Comparison of ENCODE assay signal across 27 cellular contexts in the genomic region with DNA sequence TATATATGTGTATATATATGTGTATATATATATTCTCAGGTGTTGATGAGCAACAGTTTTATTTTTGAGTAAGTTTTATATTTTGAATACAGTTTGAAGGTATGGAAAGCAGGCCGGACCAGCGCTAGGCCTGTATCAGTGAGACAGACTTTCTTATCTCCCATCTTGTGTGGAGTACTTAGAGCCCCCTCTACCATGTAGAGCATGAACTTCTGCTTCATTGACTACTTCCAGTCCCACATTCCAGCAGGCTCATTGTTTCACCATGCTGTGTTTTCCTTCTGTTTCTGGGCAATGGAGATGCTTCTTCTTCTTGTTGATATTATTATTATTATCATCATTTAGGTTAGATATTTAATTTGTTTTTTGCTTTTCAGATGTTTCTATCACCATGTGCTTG.
"Had no signal": no experiment of that assay in that cellular context is flagged by ENCODE, and none has a peak within 500 bp of the region (broad histone marks: within the 10 kb centered on the region; RNA-seq: fewer than 3 reads in every experiment).

No MANE protein-coding gene starts in this region.

- H3K4me1 ChIP-seq: ascending aorta, breast epithelium, colonic mucosa, foreskin keratinocyte had no signal

- ATAC-seq: activated naive CD4-positive, alpha-beta T cell treated with anti-CD3 and anti-CD28 coated beads, Interleukin-2, amount 50 U/mL, for 72 hours; activated T-cell treated with anti-CD3 and anti-CD28 coated beads, Interleukin-2, amount 50 U/mL, for 72 hours; foreskin keratinocyte; gastroesophageal sphincter had no signal

- H3K4me1 Mint-ChIP-seq: activated CD4-positive, alpha-beta memory T cell treated with anti-CD3 and anti-CD28 coated beads, Interleukin-2, amount 10 ng/mL, durations not matched to agents 7 days and 5 days; activated CD4-positive, alpha-beta T cell treated with anti-CD3 and anti-CD28 coated beads, Interleukin-2, amount 10 ng/mL, durations not matched to agents 7 days and 5 days; activated naive CD4-positive, alpha-beta T cell treated with anti-CD3 and anti-CD28 coated beads, Interleukin-2, amount 10 ng/mL, durations not matched to agents 7 days and 5 days; activated naive CD8-positive, alpha-beta T cell treated with anti-CD3 and anti-CD28 coated beads, Interleukin-2, amount 10 ng/mL, durations not matched to agents 7 days and 5 days; brain had no signal

- H3K27me3 Mint-ChIP-seq: activated CD4-positive, alpha-beta memory T cell treated with anti-CD3 and anti-CD28 coated beads, Interleukin-2, amount 10 ng/mL, durations not matched to agents 7 days and 5 days; activated CD4-positive, alpha-beta T cell treated with anti-CD3 and anti-CD28 coated beads, Interleukin-2, amount 10 ng/mL, durations not matched to agents 7 days and 5 days; activated naive CD4-positive, alpha-beta T cell treated with anti-CD3 and anti-CD28 coated beads, Interleukin-2, amount 10 ng/mL, durations not matched to agents 7 days and 5 days; activated naive CD8-positive, alpha-beta T cell treated with anti-CD3 and anti-CD28 coated beads, Interleukin-2, amount 10 ng/mL, durations not matched to agents 7 days and 5 days; activated T-cell treated with anti-CD3 and anti-CD28 coated beads, Interleukin-2, amount 50 U/mL, for 24 hours; brain had no signal

- DNase-seq: activated CD4-positive, alpha-beta memory T cell treated with anti-CD3 and anti-CD28 coated beads, Interleukin-2, amount 10 ng/mL, durations not matched to agents 7 days and 5 days; activated CD4-positive, alpha-beta T cell treated with anti-CD3 and anti-CD28 coated beads for 1 hour; activated CD4-positive, alpha-beta T cell treated with anti-CD3 and anti-CD28 coated beads for 4 hours; activated CD4-positive, alpha-beta T cell treated with anti-CD3 and anti-CD28 coated beads, Interleukin-2, amount 10 ng/mL, durations not matched to agents 7 days and 5 days; activated CD4-positive, alpha-beta T cell treated with anti-CD3 and anti-CD28 coated beads, Interleukin-2, amount 50 U/mL, for 4 hours; activated CD8-positive, alpha-beta memory T cell treated with anti-CD3 and anti-CD28 coated beads, Interleukin-2, amount 50 U/mL, for 48 hours; activated gamma-delta T cell; activated naive CD4-positive, alpha-beta T cell; activated naive CD4-positive, alpha-beta T cell treated with anti-CD3 and anti-CD28 coated beads, Interleukin-2, amount 10 ng/mL, durations not matched to agents 7 days and 5 days; activated naive CD8-positive, alpha-beta T cell treated with anti-CD3 and anti-CD28 coated beads, Interleukin-2, amount 10 ng/mL, durations not matched to agents 7 days and 5 days; activated T-cell treated with anti-CD3 and anti-CD28 coated beads for 4 hours; activated T-cell treated with anti-CD3 and anti-CD28 coated beads, Interleukin-2, amount 50 U/mL, for 24 hours; activated T-cell treated with anti-CD3 and anti-CD28 coated beads, Interleukin-2, amount 50 U/mL, for 72 hours; central memory CD4-positive, alpha-beta T cell; cerebellar nuclear complex; colonic mucosa; effector CD8-positive, alpha-beta T cell; erythroblast; foreskin keratinocyte; T-helper 2 cell had no signal

- H3K27ac Mint-ChIP-seq: activated CD4-positive, alpha-beta memory T cell treated with anti-CD3 and anti-CD28 coated beads, Interleukin-2, amount 10 ng/mL, durations not matched to agents 7 days and 5 days; activated CD4-positive, alpha-beta T cell treated with anti-CD3 and anti-CD28 coated beads, Interleukin-2, amount 10 ng/mL, durations not matched to agents 7 days and 5 days; activated naive CD4-positive, alpha-beta T cell treated with anti-CD3 and anti-CD28 coated beads, Interleukin-2, amount 10 ng/mL, durations not matched to agents 7 days and 5 days; activated naive CD4-positive, alpha-beta T cell treated with anti-CD3 and anti-CD28 coated beads, Interleukin-2, amount 50 U/mL, for 72 hours; activated naive CD8-positive, alpha-beta T cell treated with anti-CD3 and anti-CD28 coated beads, Interleukin-2, amount 10 ng/mL, durations not matched to agents 7 days and 5 days; activated T-cell treated with anti-CD3 and anti-CD28 coated beads, Interleukin-2, amount 50 U/mL, for 24 hours; activated T-cell treated with anti-CD3 and anti-CD28 coated beads, Interleukin-2, amount 50 U/mL, for 72 hours; brain had no signal

- H3K27ac ChIP-seq: ascending aorta, breast epithelium, cardiac muscle cell, colonic mucosa, esophagus muscularis mucosa, foreskin keratinocyte, gastroesophageal sphincter had no signal

- H3K4me3 Mint-ChIP-seq: activated CD4-positive, alpha-beta memory T cell treated with anti-CD3 and anti-CD28 coated beads, Interleukin-2, amount 10 ng/mL, durations not matched to agents 7 days and 5 days; activated CD4-positive, alpha-beta T cell treated with anti-CD3 and anti-CD28 coated beads, Interleukin-2, amount 10 ng/mL, durations not matched to agents 7 days and 5 days; activated naive CD4-positive, alpha-beta T cell treated with anti-CD3 and anti-CD28 coated beads, Interleukin-2, amount 10 ng/mL, durations not matched to agents 7 days and 5 days; activated naive CD8-positive, alpha-beta T cell treated with anti-CD3 and anti-CD28 coated beads, Interleukin-2, amount 10 ng/mL, durations not matched to agents 7 days and 5 days; activated T-cell treated with anti-CD3 and anti-CD28 coated beads, Interleukin-2, amount 50 U/mL, for 24 hours; activated T-cell treated with anti-CD3 and anti-CD28 coated beads, Interleukin-2, amount 50 U/mL, for 72 hours; brain had no signal

- H3K27me3 ChIP-seq: ascending aorta, breast epithelium, cardiac muscle cell, colonic mucosa, esophagus muscularis mucosa, foreskin keratinocyte, gastroesophageal sphincter had no signal

- H3K4me3 ChIP-seq: ascending aorta, breast epithelium, cardiac muscle cell, colonic mucosa, esophagus muscularis mucosa, gastroesophageal sphincter had no signal

- H3K36me3 ChIP-seq: ascending aorta, breast epithelium, cardiac muscle cell, colonic mucosa, esophagus muscularis mucosa, gastroesophageal sphincter had no signal

- H3K9me3 ChIP-seq: ascending aorta, colonic mucosa, esophagus muscularis mucosa, gastroesophageal sphincter had no signal
